ENCODE assay signal across 8 cellular contexts in the genomic region with DNA sequence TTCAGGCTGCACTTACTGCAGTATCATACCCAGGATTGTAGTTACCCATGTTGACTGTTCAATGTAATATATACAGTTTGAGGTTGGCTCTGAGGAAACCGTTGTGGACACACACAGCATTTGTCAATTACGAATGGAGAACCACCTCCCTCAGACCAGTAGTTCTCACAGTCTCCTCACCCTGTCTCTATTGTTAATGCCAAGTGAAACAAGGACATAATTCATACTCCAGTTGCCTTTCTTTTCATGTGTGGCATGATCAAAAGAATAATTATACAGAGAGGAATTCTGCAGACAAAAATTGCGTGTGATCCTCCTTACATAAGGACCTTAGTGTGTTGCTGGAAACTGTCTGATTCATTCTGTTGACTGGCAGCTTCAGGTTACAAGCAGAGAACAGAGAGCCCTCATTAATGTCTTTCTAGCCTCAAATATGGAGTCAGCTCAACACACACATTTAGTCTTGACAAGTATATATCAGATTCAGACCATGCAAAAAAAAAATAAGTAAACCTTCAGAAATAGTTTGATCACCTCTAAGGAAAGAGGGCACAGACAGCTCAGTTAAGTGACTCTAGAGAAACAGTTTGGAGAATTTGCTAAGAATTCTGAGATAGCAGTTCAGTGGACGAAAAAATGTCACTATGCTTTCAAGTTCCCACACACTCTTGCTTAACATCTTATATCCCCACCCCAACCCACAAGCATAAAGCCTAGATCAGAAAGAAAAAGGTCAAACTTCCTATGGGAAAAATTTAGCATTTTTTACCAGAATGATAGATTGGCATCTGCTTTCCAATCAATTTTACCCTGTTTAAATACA.
A peak's percentile ranks its signal among the peaks of the same experiment; 100 is the strongest.
DNase-seq lines count a peak whose midpoint lies in the region; ATAC-seq and TF ChIP-seq lines count a peak whose summit lies in the region.

No MANE protein-coding gene starts in this region.

- peak overlapping the region; percentile 93 for H3K27ac Mint-ChIP-seq in chondrocyte (ENCODE audit: unreplicated experiment)

- H3K36me3 ChIP-seq in trophoblast cell (ENCODE audit: control insufficient read depth in 1 of 2, insufficient read depth in 2 of 2, low read length in 2 of 2) = no peaks in the 10 kb centered on the region

- TF ChIP-seq CTCF in chondrocyte (IDR thresholded peaks at IDR 0.05) = no peak

- H2BK12ac ChIP-seq in trophoblast cell (ENCODE audit: low read length) = peak overlapping the region; percentile 19

- WGBS in trophoblast cell (ENCODE audit: extremely low coverage, insufficient coverage, insufficient read length) = no CpG with 5 or more reads among the region's 4 CpGs

- H3K4me1 Mint-ChIP-seq in chondrocyte (ENCODE audit: low read depth) = peaks cover 39% of the 10 kb centered on the region

- H4K12ac ChIP-seq in trophoblast cell (ENCODE audit: low read depth, low read length) = no peak overlapping the region

- peaks cover 5 to 9% of the 10 kb centered on the region in 2 experiments for H3K4me1 ChIP-seq in trophoblast cell (ENCODE audit: control insufficient read depth in 1 of 2, insufficient read depth in 2 of 2, low read length in 2 of 2)

- peaks cover 2% of the 10 kb centered on the region for H3K79me2 ChIP-seq in trophoblast cell (ENCODE audit: control insufficient read depth, insufficient read depth, low read length, poor library complexity)

- H3K23ac ChIP-seq in trophoblast cell (ENCODE audit: low read length) = no peak overlapping the region

- peak overlapping the region; percentile 47 for H3K4ac ChIP-seq in trophoblast cell (ENCODE audit: low read depth, low read length)

- no peak overlapping the region for H4K8ac ChIP-seq in trophoblast cell (ENCODE audit: low read depth, low read length)

- no peak overlapping the region for H2BK5ac ChIP-seq in trophoblast cell (ENCODE audit: low read depth, low read length, poor library complexity)

- H3K36me3 Mint-ChIP-seq in chondrocyte (ENCODE audit: low read depth) = no peaks in the 10 kb centered on the region

- peak overlapping the region; percentile 57 for H3K27ac ChIP-seq in trophoblast cell (ENCODE audit: low read depth, low read length)

- no peak overlapping the region for H2BK120ac ChIP-seq in trophoblast cell (ENCODE audit: insufficient read depth, low read length, poor library complexity)

- H3K9ac ChIP-seq in trophoblast cell (ENCODE audit: low read length) = no peak overlapping the region

- peaks cover 8% of the 10 kb centered on the region for H3K79me1 ChIP-seq in trophoblast cell (ENCODE audit: low read length)

- H3K4me3 Mint-ChIP-seq in chondrocyte (ENCODE audit: unreplicated experiment) = peak overlapping the region; percentile 48

- no peak overlapping the region for H2AFZ ChIP-seq in trophoblast cell (ENCODE audit: insufficient read depth, low read length, poor library complexity)

- H3K27me3 ChIP-seq in trophoblast cell (ENCODE audit: insufficient read depth, low read length) = no peaks in the 10 kb centered on the region

- peak; percentile 37 for ATAC-seq in GM18868 (IDR thresholded peaks at IDR 0.05; ENCODE audit: unreplicated experiment)
- ATAC-seq in GM18867 (IDR thresholded peaks at IDR 0.05; ENCODE audit: unreplicated experiment) = no peak
- ATAC-seq in HG03045 (IDR thresholded peaks at IDR 0.05; ENCODE audit: unreplicated experiment) = no peak
- ATAC-seq in GM21390 (IDR thresholded peaks at IDR 0.05; ENCODE audit: unreplicated experiment) = no peak

- no peak overlapping the region for H2AK5ac ChIP-seq in trophoblast cell (ENCODE audit: low read length)

- no peak overlapping the region for H3K4me3 ChIP-seq in trophoblast cell (ENCODE audit: low read depth, low read length)

- no peak overlapping the region for H4K91ac ChIP-seq in trophoblast cell (ENCODE audit: low read depth, low read length)

- H3K9me3 Mint-ChIP-seq in chondrocyte (ENCODE audit: low read depth) = no peaks in the 10 kb centered on the region

- DNase-seq in NCI-H2227 (lab: John Stamatoyannopoulos, UW; ENCODE audit: unreplicated experiment) (peak; percentile 20), chondrocyte (ENCODE audit: low spot score) (no peak), trophoblast cell (peak in 1 of 2 donors; percentile 54)
- no peak for DNase-seq in activated CD4-positive, CD25-positive, alpha-beta regulatory T cell treated with anti-CD3 and anti-CD28 coated beads, Interleukin-2, amount 50 U/mL, for 72 hours

- no peak overlapping the region for H3K14ac ChIP-seq in trophoblast cell (ENCODE audit: low read length)

- H3K18ac ChIP-seq in trophoblast cell (ENCODE audit: low read length) = no peak overlapping the region

- H3K27me3 Mint-ChIP-seq in chondrocyte (ENCODE audit: low read depth) = no peaks in the 10 kb centered on the region

- H3K9me3 ChIP-seq in trophoblast cell (ENCODE audit: insufficient read depth, low read depth, low read length) = no peaks in the 10 kb centered on the region

- no peak overlapping the region for H3K4me2 ChIP-seq in trophoblast cell (ENCODE audit: low read length)
